In the genomic region with DNA sequence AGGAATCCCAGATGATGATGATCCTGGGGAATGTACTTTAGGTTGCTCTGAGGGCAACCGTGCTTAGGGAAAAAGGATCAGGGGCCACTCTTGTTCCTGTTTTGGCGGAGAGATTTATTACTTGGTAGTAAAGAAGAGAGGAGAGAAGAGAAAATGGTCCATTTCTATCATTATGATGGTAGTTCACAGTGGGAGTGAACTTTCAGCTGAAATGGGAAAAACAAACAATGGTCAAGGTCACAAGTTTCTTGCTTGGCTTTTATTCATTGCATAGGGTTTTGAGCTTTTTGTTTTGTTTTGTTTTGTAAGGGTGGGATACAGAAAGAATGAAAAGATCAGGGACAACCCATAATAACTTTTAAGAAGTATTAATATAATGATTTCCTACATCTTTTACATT, we compare ENCODE assay signal across 35 cellular contexts. TPM values are rescaled to one million over a fixed set of nuclear protein-coding genes. Genes with fewer than 3 reads are reported as not detected.
A peak's percentile ranks its signal among the peaks of the same experiment; 100 is the strongest.
DNase-seq lines count a peak whose midpoint lies in the region; ATAC-seq, FAIRE-seq and TF ChIP-seq lines count a peak whose summit lies in the region.
"Had no signal": no experiment of that assay in that cellular context is flagged by ENCODE, and none has a peak within 500 bp of the region (broad histone marks: within the 10 kb centered on the region; RNA-seq: fewer than 3 reads in every experiment).

No MANE protein-coding gene starts in this region.

- no peak overlapping the region for H3K18ac ChIP-seq in H1 (ENCODE audit: extremely low read depth, low read length)

- no peaks in the 10 kb centered on the region for H3K9me3 Mint-ChIP-seq in chondrocyte (ENCODE audit: low read depth)
- H3K9me3 Mint-ChIP-seq: CD14-positive monocyte; CD4-positive, alpha-beta T cell; CD4-positive, CD25-positive, alpha-beta regulatory T cell; CD8-positive, alpha-beta memory T cell; CD8-positive, alpha-beta T cell had no signal

- H3K4me1 Mint-ChIP-seq in chondrocyte (ENCODE audit: low read depth), result no peaks in the 10 kb centered on the region
- H3K4me1 Mint-ChIP-seq: B cell; CD14-positive monocyte; CD4-positive, alpha-beta memory T cell; CD4-positive, CD25-positive, alpha-beta regulatory T cell; CD8-positive, alpha-beta memory T cell had no signal

- H3K23ac ChIP-seq in H1 (ENCODE audit: insufficient read length), result no peak overlapping the region

- no peak overlapping the region for H2BK5ac ChIP-seq in H1 (ENCODE audit: low read depth, low read length)

- H2BK120ac ChIP-seq in H1 (replicated peaks; ENCODE audit: low read depth, low read length), result no peak overlapping the region

- no peak overlapping the region for H2BK15ac ChIP-seq in H1 (ENCODE audit: low read length)

- H2BK20ac ChIP-seq in H1 (ENCODE audit: low read length), result no peak overlapping the region

- H4K20me1 ChIP-seq in HepG2 (ENCODE audit: insufficient read depth, low read length), result no peaks in the 10 kb centered on the region
- no peaks in the 10 kb centered on the region for H4K20me1 ChIP-seq in H1 (replicated peaks in 1 of 2; ENCODE audit: control insufficient read depth in 1 of 2, insufficient read depth in 2 of 2, low read length in 2 of 2)
- H4K20me1 ChIP-seq: BLaER1; BLaER1 treated with 17β-estradiol and CSF1 and Interleukin-3, amounts not matched to agents 10 nM and 100 nM had no signal

- BruUV-seq in HepG2 (replicated peaks; lab: Mats Ljungman, UMichigan), result no TSS peak

- no peaks in the 10 kb centered on the region for H3K23me2 ChIP-seq in H1 (ENCODE audit: low read depth, low read length)

- H3K79me2 ChIP-seq in HepG2 (ENCODE audit: insufficient read depth, low read length), result no peaks in the 10 kb centered on the region
- no peaks in the 10 kb centered on the region for H3K79me2 ChIP-seq in H1 (ENCODE audit: control insufficient read depth in 1 of 2, insufficient read depth in 2 of 2, low read length in 2 of 2)

- TF ChIP-seq EP300 in HepG2 (IDR thresholded peaks at IDR 0.05; ENCODE audit: low read depth in 2 of 2, low read length in 2 of 2), result no peak
- no peak for TF ChIP-seq EP300 in HepG2 (CRISPR knock-in tag; IDR thresholded peaks at IDR 0.05; ENCODE audit: borderline replicate concordance)
- no peak for TF ChIP-seq EP300 in H1 (IDR thresholded peaks at IDR 0.05; ENCODE audit: borderline replicate concordance in 1 of 2, low read depth in 2 of 2, low read length in 2 of 2)

- peak overlapping the region; percentile 24 for H3K27ac ChIP-seq in HepG2 (ENCODE audit: extremely low read length, insufficient read depth, low read length)
- no peak overlapping the region for H3K27ac ChIP-seq in right lobe of liver
- H3K27ac ChIP-seq in H1 (ENCODE audit: low read depth, low read length), result no peak overlapping the region
- H3K27ac ChIP-seq: 22Rv1; A549; BLaER1; BLaER1 treated with 17β-estradiol and CSF1 and Interleukin-3, amounts not matched to agents 10 nM and 100 nM; C4-2B had no signal

- peak overlapping the region; percentile 19 for H3K27ac Mint-ChIP-seq in chondrocyte (ENCODE audit: unreplicated experiment)
- H3K27ac Mint-ChIP-seq: B cell; CD14-positive monocyte; CD4-positive, alpha-beta T cell; CD8-positive, alpha-beta memory T cell; CD8-positive, alpha-beta T cell had no signal

- ATAC-seq in HepG2, result no peak
- no peak for ATAC-seq in right lobe of liver
- ATAC-seq in HG02840 (IDR thresholded peaks at IDR 0.05; ENCODE audit: low FRiP score, unreplicated experiment), result no peak
- ATAC-seq: A549; CD8-positive, alpha-beta T cell had no signal

- CTCF ChIA-PET in HepG2 (lab: Yijun Ruan, JAX; ENCODE audit: low intra/inter-chr PET ratio, low total read pairs) (no interaction called here), H1 (lab: Charles Lee; ENCODE audit: partially characterized antibody) (interaction anchor here (0.9 to 1.5 kb wide), 2 partner anchors 14 to 42 kb away, joined by 3 read pairs; no protein-coding TSS in a partner anchor), GM10248 (lab: Yijun Ruan, JAX) (no interaction called here)

- H3K27me3 Mint-ChIP-seq in chondrocyte (ENCODE audit: low read depth), result no peaks in the 10 kb centered on the region

- intact Hi-C loops in HepG2 (cut with micrococcal nuclease; ENCODE audit: unreplicated experiment) (no loop called here), right lobe of liver (cut with DNase I) (no loop called here)

- no peak for TF ChIP-seq POLR2A in HepG2 (IDR thresholded peaks at IDR 0.05; ENCODE audit: insufficient read depth in 1 of 2, low read depth in 2 of 2, low read length in 2 of 2)
- TF ChIP-seq POLR2A in right lobe of liver (IDR thresholded peaks at IDR 0.05), result no peak
- TF ChIP-seq POLR2A in H1 (IDR thresholded peaks at IDR 0.05; ENCODE audit: control extremely low read depth in 1 of 2, low read depth in 2 of 2, low read length in 2 of 2), result no peak

- no peak overlapping the region for H3K4ac ChIP-seq in H1 (replicated peaks; ENCODE audit: insufficient read length, low read depth, low read length)

- no peak overlapping the region for H2BK12ac ChIP-seq in H1 (ENCODE audit: low read depth, low read length)

- H3K4me1 ChIP-seq in HepG2 (ENCODE audit: insufficient read depth, low read length) (peaks cover 35% of the 10 kb centered on the region), right lobe of liver (no peaks in the 10 kb centered on the region), H1 (replicated peaks in 1 of 4; ENCODE audit: control insufficient read depth in 3 of 4, insufficient read depth in 4 of 4, low read length in 3 of 4) (no peaks in the 10 kb centered on the region)
- H3K4me1 ChIP-seq: A549; BE2C; BLaER1; BLaER1 treated with 17β-estradiol and CSF1 and Interleukin-3, amounts not matched to agents 10 nM and 100 nM; Caco-2 had no signal

- H3K56ac ChIP-seq in H1 (replicated peaks; ENCODE audit: insufficient read length, low read depth, low read length), result no peak overlapping the region

- no peaks in the 10 kb centered on the region for H3K79me1 ChIP-seq in H1 (ENCODE audit: low read depth, low read length)

- H3K27me3 ChIP-seq in HepG2 (ENCODE audit: control insufficient read depth in 1 of 2, insufficient read depth in 2 of 2, low read length in 2 of 2), result no peaks in the 10 kb centered on the region
- H3K27me3 ChIP-seq in right lobe of liver, result no peaks in the 10 kb centered on the region
- peaks cover 0 to 6% (median 0%) of the 10 kb centered on the region in 4 experiments; a peak in 2 of 7 replicates for H3K27me3 ChIP-seq in H1 (replicated peaks in 1 of 4; ENCODE audit: control insufficient read depth in 3 of 4, extremely low read depth in 1 of 4, insufficient read depth in 3 of 4, low read length in 3 of 4)
- H3K27me3 ChIP-seq: BE2C; BLaER1; BLaER1 treated with 17β-estradiol and CSF1 and Interleukin-3, amounts not matched to agents 10 nM and 100 nM had no signal

- no peak overlapping the region for H3K4me3 Mint-ChIP-seq in chondrocyte (ENCODE audit: unreplicated experiment)
- H3K4me3 Mint-ChIP-seq: B cell; CD4-positive, alpha-beta memory T cell; CD4-positive, alpha-beta T cell; CD4-positive, CD25-positive, alpha-beta regulatory T cell; CD8-positive, alpha-beta memory T cell; CD8-positive, alpha-beta T cell had no signal

- H3K9me3 ChIP-seq in HepG2 (ENCODE audit: low read length), result no peaks in the 10 kb centered on the region
- no peaks in the 10 kb centered on the region for H3K9me3 ChIP-seq in right lobe of liver
- H3K9me3 ChIP-seq in H1 (ENCODE audit: insufficient read depth in 2 of 2, low read depth in 1 of 2, low read length in 1 of 2), result no peaks in the 10 kb centered on the region
- H3K9me3 ChIP-seq: A549; BE2C; BLaER1; BLaER1 treated with 17β-estradiol and CSF1 and Interleukin-3, amounts not matched to agents 10 nM and 100 nM; Caco-2 had no signal

- peak; percentile 39 for DNase-seq in HepG2 (ENCODE audit: low spot score)
- no peak for DNase-seq in right lobe of liver
- DNase-seq in chondrocyte (ENCODE audit: low spot score), result no peak
- DNase-seq in H1 (ENCODE audit: low read depth in 1 of 2, low spot score in 2 of 2), result no peak
- no peak for DNase-seq in GM10248 (ENCODE audit: extremely low spot score)
- DNase-seq: 8988T; ACHN; AML-193; BE2C; C1 segment of cervical spinal cord; Caco-2; Calu3; CD4-positive, alpha-beta memory T cell; CD4-positive, alpha-beta T cell; CD4-positive, CD25-positive, alpha-beta regulatory T cell; CD8-positive, alpha-beta memory T cell; CD8-positive, alpha-beta T cell; COR-L47; DMS 273 treated with DMSO at 0.1 percent for 48 hours; DMS153; DMS53; DMS79; DMS79 treated with DMSO at 0.1 percent for 48 hours; DND-41; EL had no signal

- no peak overlapping the region for H4K8ac ChIP-seq in H1 (ENCODE audit: extremely low read depth, insufficient read depth, low read length)

- no peak overlapping the region for H4K91ac ChIP-seq in H1 (replicated peaks; ENCODE audit: insufficient read length, low read length)

- H3K36me3 ChIP-seq in HepG2 (replicated peaks in 1 of 2; ENCODE audit: control insufficient read depth in 1 of 2, insufficient read depth in 2 of 2, low read length in 2 of 2), result peaks cover 7 to 15% of the 10 kb centered on the region in 2 experiments; a peak in 4 of 5 replicates
- peaks cover 0 to 14% (median 7%) of the 10 kb centered on the region in 4 donors for H3K36me3 ChIP-seq in right lobe of liver
- no peaks in the 10 kb centered on the region for H3K36me3 ChIP-seq in H1 (ENCODE audit: control insufficient read depth in 2 of 4, insufficient read depth in 4 of 4, low read length in 3 of 4)
- H3K36me3 ChIP-seq: BLaER1; BLaER1 treated with 17β-estradiol and CSF1 and Interleukin-3, amounts not matched to agents 10 nM and 100 nM had no signal

- no peak overlapping the region for H4K5ac ChIP-seq in H1 (ENCODE audit: insufficient read length, low read depth, low read length)

- H3K9ac ChIP-seq in HepG2 (ENCODE audit: insufficient read depth, low read depth, low read length) (0 out of 2 replicates have a peak overlapping the region, but pooled peaks have one; percentile 15), H1 (replicated peaks in 1 of 4; ENCODE audit: extremely low read depth in 1 of 4, low read depth in 3 of 4, low read length in 3 of 4) (no peak overlapping the region)
- H3K9ac ChIP-seq: BLaER1; BLaER1 treated with 17β-estradiol and CSF1 and Interleukin-3, amounts not matched to agents 10 nM and 100 nM had no signal

- no peak overlapping the region for H2AFZ ChIP-seq in HepG2 (ENCODE audit: low read length)
- H2AFZ ChIP-seq in H1 (ENCODE audit: low read length), result 0 out of 2 replicates have a peak overlapping the region, but pooled peaks have one; percentile 24

- H3K4me3 ChIP-seq in HepG2 (replicated peaks in 1 of 3; ENCODE audit: insufficient read depth in 1 of 3, low read depth in 2 of 3, low read length in 3 of 3), result no peak overlapping the region; a peak in 1 of 6 replicates
- H3K4me3 ChIP-seq in right lobe of liver, result no peak overlapping the region
- H3K4me3 ChIP-seq in H1 (ENCODE audit: extremely low read depth in 1 of 4, insufficient read depth in 2 of 4, low read depth in 3 of 4, low read length in 4 of 4), result no peak overlapping the region
- H3K4me3 ChIP-seq: A549; BLaER1; BLaER1 treated with 17β-estradiol and CSF1 and Interleukin-3, amounts not matched to agents 10 nM and 100 nM had no signal

- POLR2A ChIA-PET in HepG2 (lab: Yijun Ruan, JAX) (interaction anchor here (1.0 to 1.9 kb wide), 6 partner anchors 8 to 88 kb away, joined by 3 to 18 read pairs (median 8); partner anchors contain the start of gene UMPS), H1 (lab: Charles Lee; ENCODE audit: partially characterized antibody) (interaction anchor here (1.1 kb wide), 1 partner anchor 11 kb away, joined by 3 read pairs; no protein-coding TSS in a partner anchor), GM10248 (lab: Yijun Ruan, JAX) (no interaction called here)

- no peak for TF ChIP-seq RAD21 in HepG2 (CRISPR knock-in tag; IDR thresholded peaks at IDR 0.05)
- TF ChIP-seq RAD21 in H1 (IDR thresholded peaks at IDR 0.05 in 1 of 2, conservative IDR thresholded peaks at IDR 0.05 in 1 of 2; ENCODE audit: low read depth in 2 of 2, low read length in 2 of 2), result no peak

- no peak for TF ChIP-seq CTCF in HepG2 (CRISPR knock-in tag; IDR thresholded peaks at IDR 0.05)
- no peak for TF ChIP-seq CTCF in right lobe of liver (IDR thresholded peaks at IDR 0.05)
- TF ChIP-seq CTCF in chondrocyte (IDR thresholded peaks at IDR 0.05), result no peak
- TF ChIP-seq CTCF in H1 (IDR thresholded peaks at IDR 0.05; ENCODE audit: control extremely low read depth in 1 of 3, insufficient read depth in 1 of 3, low read depth in 1 of 3, low read length in 3 of 3), result no peak
- no peak for TF ChIP-seq CTCF in GM10248 (IDR thresholded peaks at IDR 0.05; ENCODE audit: control extremely low read depth, extremely low read depth, low read depth, missing control alignments)

- H2AK5ac ChIP-seq in H1 (ENCODE audit: low read depth, low read length), result no peak overlapping the region

- FAIRE-seq in HepG2 (lab: Jason Lieb, UNC) (no peak), H1 (lab: Jason Lieb, UNC) (no peak)
- FAIRE-seq: A204.1, A549, D721Med had no signal

- peaks cover 6% of the 10 kb centered on the region for H3K36me3 Mint-ChIP-seq in chondrocyte (ENCODE audit: low read depth)
- H3K36me3 Mint-ChIP-seq: CD14-positive monocyte; CD4-positive, alpha-beta memory T cell; CD8-positive, alpha-beta memory T cell; CD8-positive, alpha-beta T cell had no signal

- peak overlapping the region; percentile 51 for H3K4me2 ChIP-seq in HepG2 (ENCODE audit: low read depth, low read length)
- no peak overlapping the region for H3K4me2 ChIP-seq in H1 (ENCODE audit: insufficient read depth in 1 of 2, low read depth in 2 of 2, low read length in 2 of 2)
- H3K4me2 ChIP-seq: A549; BLaER1; BLaER1 treated with 17β-estradiol and CSF1 and Interleukin-3, amounts not matched to agents 10 nM and 100 nM had no signal

- WGBS in HepG2 (ENCODE audit: low lambda C conversion rate), result 60% methylated on average over 2 of the region's 2 CpGs
- 73% methylated on average over 2 of the region's 2 CpGs for WGBS in right lobe of liver (ENCODE audit: insufficient coverage, low coverage, low lambda C conversion rate, missing lambda C conversion rate)
- 84% methylated on average over 2 of the region's 2 CpGs; no CpG with 5 or more reads in 1 of the 2 experiments for WGBS in H1 (ENCODE audit: extremely low coverage in 1 of 2, insufficient coverage in 1 of 2, insufficient read length in 1 of 2, insufficient replicate concordance in 2 of 2, low coverage in 1 of 2, low lambda C conversion rate in 2 of 2, missing lambda C conversion rate in 1 of 2), 2 experiments

- H3K14ac ChIP-seq in H1 (ENCODE audit: insufficient read length), result no peak overlapping the region

- in situ Hi-C loops in HepG2 (cut with HindIII; ENCODE audit: extremely low pct_ligation_motif_present, low pct_unique_long_range_greater_than_20kb), result no loop called here

RNA-seq across cellular contexts. Expression of gene UMPS, which starts 7.7 kb away (rescaled TPM):
- total RNA-seq in HepG2 (2016; rRNA removed; fragmentation: Illumina TruSeq; extraction: Trizol), result 74.2 and 117 TPM in 2 replicates
- 28.7 and 31.7 TPM in 2 replicates for total RNA-seq in HepG2 (2016; cell fraction: cytosol; rRNA removed; fragmentation: Illumina TruSeq; extraction: Trizol; ENCODE audit: low read depth)
- 78.4 and 116 TPM in 2 replicates for total RNA-seq in HepG2 (2016; cell fraction: insoluble cytoplasmic fraction; rRNA removed; fragmentation: Illumina TruSeq; extraction: Trizol)
- total RNA-seq in HepG2 (2016; cell fraction: membrane; rRNA removed; fragmentation: Illumina TruSeq; extraction: Trizol), result 34.6 and 40.8 TPM in 2 replicates
- total RNA-seq in HepG2 (2016; cell fraction: nucleus; rRNA removed; fragmentation: Illumina TruSeq; extraction: Trizol), result 44.6 and 58.8 TPM in 2 replicates
- polyA plus RNA-seq in HepG2 (2011; rRNA removed), result 45.6 and 52.7 TPM in 2 replicates
- polyA plus RNA-seq in HepG2 (2011; cell fraction: cytosol; rRNA removed), result 38.1 and 45.2 TPM in 2 replicates
- 17.0 and 19.5 TPM in 2 replicates for polyA plus RNA-seq in HepG2 (2011; cell fraction: nucleus; rRNA removed)
- 35.5 and 38.6 TPM in 2 replicates for polyA plus RNA-seq in HepG2 (2012)
- polyA plus RNA-seq in HepG2 (2016; cell fraction: cytosol; fragmentation: Illumina TruSeq; extraction: Trizol; ENCODE audit: low read depth), result 5.6 and 7.5 TPM in 2 replicates
- 104 and 112 TPM in 2 replicates for polyA plus RNA-seq in HepG2 (2016; cell fraction: insoluble cytoplasmic fraction; fragmentation: Illumina TruSeq; extraction: Trizol; ENCODE audit: low read depth)
- 11.5 and 11.6 TPM in 2 replicates for polyA plus RNA-seq in HepG2 (2016; cell fraction: membrane; fragmentation: Illumina TruSeq; extraction: Trizol; ENCODE audit: low read depth)
- 57.0 and 64.6 TPM in 2 replicates for polyA plus RNA-seq in HepG2 (2016; cell fraction: nucleus; fragmentation: Illumina TruSeq; extraction: Trizol; ENCODE audit: insufficient read depth, low read depth)
- 37.2 and 57.0 TPM in 2 replicates for polyA minus RNA-seq in HepG2 (2011; rRNA and poly(A)+ RNA removed; ENCODE audit: low replicate concordance)
- 89.0 and 103 TPM in 2 replicates for polyA minus RNA-seq in HepG2 (2011; cell fraction: cytosol; rRNA and poly(A)+ RNA removed)
- polyA minus RNA-seq in HepG2 (2011; cell fraction: nucleus; rRNA and poly(A)+ RNA removed), result 47.1 and 56.3 TPM in 2 replicates
- total RNA-seq in right lobe of liver, result 10 to 100 TPM; 17.5 to 29.9 (median 25.5) TPM
- 16.6 to 24.0 TPM (median 19.4 TPM) in 3 replicates for total RNA-seq in chondrocyte
- total RNA-seq in H1 (2021; fragmentation: NEBNext Ultra II Directional; extraction: Animal tissue kit (Norgen Biotek cat#: 25700)), result 55.8 and 59.0 TPM in 2 replicates
- polyA plus RNA-seq in H1 (2011; rRNA removed), result 21.4 and 32.8 TPM in 2 replicates
- polyA plus RNA-seq in H1 (2011; cell fraction: cytosol; rRNA removed), result 29.2 TPM
- polyA plus RNA-seq in H1 (2011; cell fraction: nucleus; rRNA removed), result 14.2 TPM
- polyA plus RNA-seq in H1 (2012, experiment 1 of 2), result 40.7 to 48.2 TPM (median 46.3 TPM) in 4 replicates
- 8.8 TPM for polyA plus RNA-seq in H1 (2012, experiment 2 of 2)
- polyA plus RNA-seq in H1 (2013, experiment 1 of 2), result 23.5 TPM
- 22.8 TPM for polyA plus RNA-seq in H1 (2013, experiment 2 of 2)
- polyA minus RNA-seq in H1 (2011; rRNA and poly(A)+ RNA removed), result 36.1 and 46.9 TPM in 2 replicates
- 48.1 TPM for polyA minus RNA-seq in H1 (2011; cell fraction: cytosol; rRNA and poly(A)+ RNA removed)
- polyA minus RNA-seq in H1 (2011; cell fraction: nucleus; rRNA and poly(A)+ RNA removed), result 31.1 TPM
